Comparison of ENCODE assay signal across 22 cellular contexts in the genomic region with DNA sequence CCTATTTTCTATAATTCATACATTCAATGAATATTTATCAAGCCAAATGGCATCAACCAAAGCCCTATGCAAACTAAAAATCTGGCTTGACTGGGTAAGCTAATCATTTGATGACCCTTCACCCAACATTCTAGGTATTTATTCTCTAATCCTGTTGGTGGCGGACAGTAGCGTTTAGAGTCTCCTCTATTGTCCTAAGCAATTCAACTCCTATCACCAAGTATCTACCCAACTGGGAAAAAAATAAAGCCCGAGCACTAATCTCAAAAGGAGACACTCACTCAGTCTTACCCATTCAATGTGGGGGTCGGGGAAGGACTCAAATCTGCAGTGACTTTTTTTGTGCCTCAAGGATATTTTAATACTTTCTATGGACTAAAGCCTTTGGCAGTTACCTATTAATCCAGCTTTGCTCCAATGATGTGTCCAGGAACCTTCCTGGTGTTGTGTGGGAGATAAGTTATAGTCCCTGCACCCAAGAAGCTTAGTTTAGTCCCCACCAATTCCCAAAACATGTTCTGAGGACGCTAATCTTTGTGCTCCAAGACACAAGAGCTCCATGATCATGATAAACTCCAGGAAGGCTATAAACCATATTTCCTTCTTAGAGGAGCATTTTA. TPM values are rescaled to one million over a fixed set of nuclear protein-coding genes. Genes with fewer than 3 reads are reported as not detected.
DNase-seq lines count a peak whose midpoint lies in the region; ATAC-seq, FAIRE-seq and TF ChIP-seq lines count a peak whose summit lies in the region.
"Had no signal": no experiment of that assay in that cellular context is flagged by ENCODE, and none has a peak within 500 bp of the region (broad histone marks: within the 10 kb centered on the region; RNA-seq: fewer than 3 reads in every experiment).

No MANE protein-coding gene starts in this region.

- H3K27ac ChIP-seq in foreskin keratinocyte (peak overlapping the region; percentile 98), sigmoid colon (peak overlapping the region in 3 of 4 donors; percentile 39 to 83 (median 43)), right atrium auricular region (no peak overlapping the region), pancreas (no peak overlapping the region)
- H3K27ac ChIP-seq: brain microvascular endothelial cell, psoas muscle, VCaP had no signal

- DNase-seq in D721Med (ENCODE audit: insufficient read length, low spot score): no peak
- peak; percentile 89 for DNase-seq in NCI-H82 (lab: John Stamatoyannopoulos, UW)
- no peak for DNase-seq in foreskin keratinocyte
- DNase-seq in sigmoid colon: no peak
- no peak for DNase-seq in right atrium auricular region (ENCODE audit: low spot score)
- no peak for DNase-seq in DMS79 treated with DMSO at 0.1 percent for 48 hours (lab: John Stamatoyannopoulos, UW)
- no peak for DNase-seq in NCI-H2029 treated with DMSO at 0.1 percent for 48 hours (lab: John Stamatoyannopoulos, UW)
- no peak for DNase-seq in pancreas
- DNase-seq: activated CD4-positive, alpha-beta T cell treated with anti-CD3 and anti-CD28 coated beads, Interleukin-2, amount 10 ng/mL, durations not matched to agents 7 days and 5 days; activated naive CD4-positive, alpha-beta T cell treated with anti-CD3 and anti-CD28 coated beads for 36 hours; brain microvascular endothelial cell; effector CD4-positive, alpha-beta T cell; foreskin melanocyte; KG1; NCI-H1436 treated with DMSO at 0.1 percent for 48 hours; NCI-H526; psoas muscle; RPMI8226; stimulated activated CD4-positive, alpha-beta T cell treated with anti-CD3 and anti-CD28 coated beads, Interleukin-1b, Interleukin-23, amount 100 ng/mL, for 48 hours; substantia nigra had no signal

- TF ChIP-seq CTCF in D721Med (IDR thresholded peaks at IDR 0.05; ENCODE audit: insufficient read depth, missing control alignments): no peak
- TF ChIP-seq CTCF in foreskin keratinocyte (conservative IDR thresholded peaks at IDR 0.05): no peak
- no peak for TF ChIP-seq CTCF in sigmoid colon (IDR thresholded peaks at IDR 0.05)
- no peak for TF ChIP-seq CTCF in right atrium auricular region (IDR thresholded peaks at IDR 0.05)
- TF ChIP-seq CTCF in pancreas (IDR thresholded peaks at IDR 0.05): no peak

- ATAC-seq in foreskin keratinocyte (no peak), pancreas (no peak)
- ATAC-seq: psoas muscle had no signal

- no peaks in the 10 kb centered on the region for H3K9me3 ChIP-seq in sigmoid colon
- no peaks in the 10 kb centered on the region for H3K9me3 ChIP-seq in right atrium auricular region
- no peaks in the 10 kb centered on the region for H3K9me3 ChIP-seq in pancreas
- H3K9me3 ChIP-seq: psoas muscle had no signal

- no peaks in the 10 kb centered on the region for H3K27me3 ChIP-seq in foreskin keratinocyte
- H3K27me3 ChIP-seq in sigmoid colon: no peaks in the 10 kb centered on the region
- no peaks in the 10 kb centered on the region for H3K27me3 ChIP-seq in right atrium auricular region
- no peaks in the 10 kb centered on the region for H3K27me3 ChIP-seq in pancreas
- H3K27me3 ChIP-seq: brain microvascular endothelial cell had no signal

- peaks cover 52% of the 10 kb centered on the region for H3K4me1 ChIP-seq in foreskin keratinocyte
- peaks cover 0 to 87% (median 82%) of the 10 kb centered on the region in 4 donors for H3K4me1 ChIP-seq in sigmoid colon
- H3K4me1 ChIP-seq in right atrium auricular region: peaks cover 0 to 57% of the 10 kb centered on the region in 2 donors
- peaks cover 5 to 16% (median 16%) of the 10 kb centered on the region in 3 donors for H3K4me1 ChIP-seq in pancreas

- no peaks in the 10 kb centered on the region for H3K36me3 ChIP-seq in sigmoid colon
- H3K36me3 ChIP-seq in right atrium auricular region: no peaks in the 10 kb centered on the region
- H3K36me3 ChIP-seq in pancreas: no peaks in the 10 kb centered on the region
- H3K36me3 ChIP-seq: brain microvascular endothelial cell had no signal

- WGBS in sigmoid colon, 2 donors: 78 to 94% methylated on average over 5 of the region's 5 CpGs
- WGBS in pancreas, 2 donors: 77 to 94% methylated on average over 5 of the region's 5 CpGs

- intact Hi-C loops in sigmoid colon (cut with DNase I) (no loop called here), pancreas (cut with DNase I) (no loop called here)

- no peak overlapping the region for H3K4me3 ChIP-seq in sigmoid colon
- no peak overlapping the region for H3K4me3 ChIP-seq in right atrium auricular region
- no peak overlapping the region for H3K4me3 ChIP-seq in pancreas
- H3K4me3 ChIP-seq: psoas muscle, skin epidermis had no signal

- no peak for TF ChIP-seq EP300 in sigmoid colon (IDR thresholded peaks at IDR 0.05)

- FAIRE-seq in D721Med (lab: Jason Lieb, UNC) (peak; percentile 74), pancreas (lab: Jason Lieb, UNC) (no peak)

- TF ChIP-seq POLR2A in sigmoid colon (IDR thresholded peaks at IDR 0.05): no peak

RNA-seq across cellular contexts. Expression of gene DNMBP, which starts 30.6 kb away (rescaled TPM):
- 24.3 and 24.5 TPM in 2 replicates for total RNA-seq in foreskin keratinocyte
- polyA plus RNA-seq in foreskin keratinocyte: 9.4 and 10.1 TPM in 2 replicates
- total RNA-seq in sigmoid colon: 10 to 100 TPM; 15.0 to 21.6 (median 16.0) TPM
- polyA plus RNA-seq in sigmoid colon: 10 to 100 TPM; 18.6 to 21.2 (median 19.9) TPM
- 1 to 10 TPM; 5.8 to 8.2 TPM for total RNA-seq in right atrium auricular region
- total RNA-seq in pancreas: 10 to 100 TPM in 5 of 6 donors, 1 to 10 TPM in 1; 9.1 to 17.9 (median 12.5) TPM
- 1 to 10 TPM; 8.9 to 10.0 TPM for polyA plus RNA-seq in pancreas

Comparison
In these comparisons a context has a peak if more than half of its experiments do, and no peak if none do; other contexts are left out.
1. H3K27ac ChIP-seq: peak in foreskin keratinocyte (single experiment) and sigmoid colon (3 of 4); none in right atrium auricular region (0 of 2) and pancreas (0 of 4).